Comparison of ENCODE assay signal across 9 cellular contexts in the genomic region with DNA sequence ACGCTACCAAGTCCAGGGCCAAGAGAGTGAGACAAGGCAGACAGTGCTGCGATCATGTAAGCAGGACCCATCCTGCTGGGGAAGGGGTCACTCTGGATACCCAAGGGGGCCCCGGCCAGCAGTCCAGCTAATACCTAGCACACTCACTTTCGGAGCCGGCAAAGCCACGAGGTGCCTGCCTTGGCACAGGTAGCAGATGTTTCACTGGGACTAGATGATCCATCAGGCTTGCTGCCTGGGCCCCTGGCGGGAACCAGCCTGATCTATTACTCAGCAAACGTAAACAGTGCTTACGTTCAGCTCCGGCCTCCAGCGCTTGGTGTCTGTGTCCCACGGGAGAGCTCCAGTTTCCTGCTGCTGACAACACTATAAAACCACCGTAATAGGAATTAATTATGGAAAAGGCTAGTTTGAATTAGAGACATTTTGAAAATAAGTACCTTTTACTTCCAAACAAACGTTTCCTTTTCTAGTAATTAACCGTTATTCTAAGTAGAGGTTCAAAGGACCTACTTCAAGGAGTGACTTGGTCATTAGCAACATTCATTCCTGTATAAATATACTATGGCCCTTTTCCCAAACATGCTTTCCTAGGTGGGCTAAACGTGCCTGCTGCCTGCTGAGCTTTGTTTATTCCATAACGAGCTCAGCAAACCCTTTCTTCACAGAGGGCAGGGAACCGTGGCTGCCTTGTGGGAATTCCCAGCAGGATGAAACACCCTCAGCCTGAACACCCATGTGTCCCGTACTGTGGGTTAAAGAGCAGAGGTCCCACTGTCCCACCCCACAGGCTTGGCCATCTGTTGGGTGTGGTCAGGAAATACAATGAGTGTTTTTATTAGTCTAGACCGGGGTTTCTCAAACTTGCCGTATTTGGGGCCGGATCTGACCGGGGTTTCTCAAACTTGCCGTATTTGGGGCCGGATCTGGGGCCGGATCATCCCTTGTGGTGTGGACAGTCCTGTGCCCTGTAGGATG.
DNase-seq lines count a peak whose midpoint lies in the region; ATAC-seq and TF ChIP-seq lines count a peak whose summit lies in the region.
"Had no signal": no experiment of that assay in that cellular context is flagged by ENCODE, and none has a peak within 500 bp of the region (broad histone marks: within the 10 kb centered on the region; RNA-seq: fewer than 3 reads in every experiment).

No MANE protein-coding gene starts in this region.

- POLR2A ChIA-PET in AG04449 (lab: Yijun Ruan, JAX) = no interaction called here

- H3K4me1 ChIP-seq in adipocyte (ENCODE audit: control insufficient read depth, insufficient read depth, low read length) = peaks cover 22% of the 10 kb centered on the region

- no peak overlapping the region for H3K9ac ChIP-seq in adipocyte (ENCODE audit: low read length)

- H3K27me3 ChIP-seq in adipocyte (replicated peaks; ENCODE audit: control insufficient read depth, insufficient read depth, low read length) = no peaks in the 10 kb centered on the region

- H3K9me3 ChIP-seq in adipocyte (ENCODE audit: control insufficient read depth, low read length) = no peaks in the 10 kb centered on the region

- no peak for ATAC-seq in HG03571 (IDR thresholded peaks at IDR 0.05; ENCODE audit: unreplicated experiment)
- ATAC-seq in HG03439 (IDR thresholded peaks at IDR 0.05; ENCODE audit: unreplicated experiment) = no peak
- ATAC-seq: HCT116 had no signal

- peaks cover 5% of the 10 kb centered on the region for H3K36me3 ChIP-seq in adipocyte (ENCODE audit: control insufficient read depth, insufficient read depth, low read length, severe bottlenecking)

- H3K4me3 ChIP-seq in AG04449 (ENCODE audit: low read depth, low read length) (no peak overlapping the region), adipocyte (ENCODE audit: low read length) (peak overlapping the region; percentile 43)

- no peak for TF ChIP-seq CTCF in AG04449 (IDR thresholded peaks at IDR 0.05; ENCODE audit: insufficient read depth, low read length, missing control alignments)

- CTCF ChIA-PET in AG04449 (lab: Yijun Ruan, JAX) = interaction anchor here (0.6 to 1.5 kb wide), 6 partner anchors 15 to 295 kb away, joined by 3 to 4 read pairs (median 4); no protein-coding TSS in a partner anchor

- DNase-seq in AG04449 (ENCODE audit: low read depth, low spot score) (peak; percentile 79), NCI-H1105 treated with DMSO at 0.1 percent for 48 hours (lab: John Stamatoyannopoulos, UW) (peak; percentile 43), adipocyte (ENCODE audit: low read depth) (peak; percentile 81), left kidney (ENCODE audit: low read depth, low spot score) (peak; percentile 73), amniotic stem cell (lab: John Stamatoyannopoulos, UW) (no peak), SIG-M5 treated with dmso at 0.1 percent for 504 hours (lab: John Stamatoyannopoulos, UW; ENCODE audit: unreplicated experiment) (no peak)

Comparison
In these comparisons a context has a peak if more than half of its experiments do, and no peak if none do; other contexts are left out.
1. DNase-seq: peak in AG04449 (single experiment), NCI-H1105 treated with DMSO at 0.1 percent for 48 hours (single experiment), adipocyte (single experiment) and left kidney (single experiment); none in amniotic stem cell (single experiment) and SIG-M5 treated with dmso at 0.1 percent for 504 hours (single experiment).